ENCODE assay signal across 16 cellular contexts in genomic region chr2:219122197-219122965, GRCh38. TPM values are rescaled to one million over a fixed set of nuclear protein-coding genes. Genes with fewer than 3 reads are reported as not detected.
DNase-seq lines count a peak whose midpoint lies in the region; ATAC-seq and TF ChIP-seq lines count a peak whose summit lies in the region.
"Had no signal": no experiment of that assay in that cellular context is flagged by ENCODE, and none has a peak within 500 bp of the region (broad histone marks: within the 10 kb centered on the region; RNA-seq: fewer than 3 reads in every experiment).

No MANE protein-coding gene starts in this region.

- H4K20me1 ChIP-seq in OCI-LY7 (ENCODE audit: insufficient read depth, low read length) = no peaks in the 10 kb centered on the region

- peak; percentile 43 for ATAC-seq in left lung
- ATAC-seq in HG02642 (IDR thresholded peaks at IDR 0.05; ENCODE audit: poor library complexity, unreplicated experiment) = no peak
- ATAC-seq: heart right ventricle, mucosa of descending colon had no signal

- no peak for TF ChIP-seq EP300 in suprapubic skin (IDR thresholded peaks at IDR 0.05)

- no peaks in the 10 kb centered on the region for H3K79me2 ChIP-seq in OCI-LY7 (ENCODE audit: insufficient read depth, low read depth, low read length)

- H3K4me2 ChIP-seq in OCI-LY7 (ENCODE audit: low read length) = no peak overlapping the region

- no peaks in the 10 kb centered on the region for H3K9me3 ChIP-seq in left lung
- H3K9me3 ChIP-seq in suprapubic skin = no peaks in the 10 kb centered on the region
- no peaks in the 10 kb centered on the region for H3K9me3 ChIP-seq in OCI-LY7 (ENCODE audit: low read length)
- H3K9me3 ChIP-seq: heart right ventricle, mucosa of descending colon, ovary had no signal

- POLR2A ChIA-PET in OCI-LY7 (lab: Charles Lee) = interaction anchor here (0.7 to 0.8 kb wide), 2 partner anchors 13 to 128 kb away, joined by 3 read pairs; no protein-coding TSS in a partner anchor

- no peak overlapping the region for H3K4me3 ChIP-seq in left lung
- no peak overlapping the region for H3K4me3 ChIP-seq in suprapubic skin
- H3K4me3 ChIP-seq in OCI-LY7 (ENCODE audit: low read depth, low read length, poor library complexity, severe bottlenecking) = no peak overlapping the region
- H3K4me3 ChIP-seq: heart right ventricle, mucosa of descending colon, ovary had no signal

- no TSS peak for BruUV-seq in OCI-LY7 (replicated peaks; lab: Mats Ljungman, UMichigan)

- CTCF ChIA-PET in OCI-LY7 (lab: Charles Lee; ENCODE audit: unreplicated experiment) = interaction anchor here (0.8 to 1.6 kb wide), 3 partner anchors 11 to 64 kb away, joined by 3 to 5 read pairs (median 3); no protein-coding TSS in a partner anchor

- 59% methylated on average over 5 of the region's 5 CpGs for WGBS in suprapubic skin

- no peak for TF ChIP-seq POLR2A in suprapubic skin (IDR thresholded peaks at IDR 0.05)

- intact Hi-C loops in left lung (cut with DNase I) = loop anchor here in 1 of 2 donors (10.0 kb wide), 1 partner anchor 68 kb away; no protein-coding TSS in a partner anchor
- intact Hi-C loops in OCI-LY7 (cut with micrococcal nuclease; ENCODE audit: unreplicated experiment) = no loop called here

- H3K27ac ChIP-seq in left lung (peak overlapping the region; percentile 35 to 53), suprapubic skin (peak overlapping the region; percentile 17), OCI-LY7 (ENCODE audit: low read depth, low read length, poor library complexity, severe bottlenecking) (no peak overlapping the region)
- H3K27ac ChIP-seq: heart right ventricle, ovary had no signal

- H3K4me1 ChIP-seq in left lung (peaks cover 16 to 24% of the 10 kb centered on the region in 2 donors), suprapubic skin (peaks cover 37% of the 10 kb centered on the region), OCI-LY7 (ENCODE audit: insufficient read depth, low read length, poor library complexity, severe bottlenecking) (no peaks in the 10 kb centered on the region)

- DNase-seq in OCI-M1 (lab: John Stamatoyannopoulos, UW) (peak; percentile 64), astrocyte of the hippocampus (ENCODE audit: low read depth, low spot score) (peak; percentile 82), left lung (no peak), suprapubic skin (ENCODE audit: low spot score in 2 of 2) (no peak), SW480 (ENCODE audit: low spot score) (no peak), OCI-LY7 (ENCODE audit: low spot score) (no peak)
- DNase-seq: activated CD4-positive, alpha-beta T cell treated with anti-CD3 and anti-CD28 coated beads, Interleukin-2, amount 50 U/mL, for 4 hours; caudate nucleus; effector CD8-positive, alpha-beta T cell; heart right ventricle; mucosa of descending colon; MV-4-11; NCI-H2081; ovary; stimulated activated CD4-positive, alpha-beta T cell treated with anti-CD3 and anti-CD28 coated beads, Interleukin-4, amount 100 ng/mL, for 1 hour had no signal

- TF ChIP-seq CTCF in left lung (IDR thresholded peaks at IDR 0.05) = no peak
- no peak for TF ChIP-seq CTCF in suprapubic skin (IDR thresholded peaks at IDR 0.05)
- no peak for TF ChIP-seq CTCF in OCI-LY7 (conservative IDR thresholded peaks at IDR 0.05; ENCODE audit: low read length)

- H3K27me3 ChIP-seq in left lung (no peaks in the 10 kb centered on the region), suprapubic skin (no peaks in the 10 kb centered on the region)
- H3K27me3 ChIP-seq: heart right ventricle, ovary had no signal

- H3K9me2 ChIP-seq in OCI-LY7 (ENCODE audit: insufficient read depth, low read length) = no peaks in the 10 kb centered on the region

- no peaks in the 10 kb centered on the region for H3K36me3 ChIP-seq in left lung
- no peaks in the 10 kb centered on the region for H3K36me3 ChIP-seq in suprapubic skin
- no peaks in the 10 kb centered on the region for H3K36me3 ChIP-seq in OCI-LY7 (ENCODE audit: insufficient read depth, low read length)
- H3K36me3 ChIP-seq: heart right ventricle, ovary had no signal

- no peak overlapping the region for H2AFZ ChIP-seq in OCI-LY7 (ENCODE audit: low read length)

RNA-seq across cellular contexts. Expression of gene NHEJ1, which starts 38.2 kb away (rescaled TPM):
- total RNA-seq in left lung (10 to 100 TPM; 14.0 to 16.4 TPM), suprapubic skin (10 to 100 TPM; 15.7 to 19.2 (median 18.3) TPM), OCI-LY7 (2022) (12.3 and 14.3 TPM in 2 replicates)
- total RNA-seq in OCI-LY7 (2014; rRNA removed; shearing (Covaris generic)) = 12.7 and 14.9 TPM in 2 replicates

RNA-seq across cellular contexts. Expression of gene SLC23A3, which starts 47.4 kb away (rescaled TPM):
- 1 to 10 TPM; 3.8 to 4.4 TPM for total RNA-seq in left lung
- 10 to 100 TPM in 1 of 4 donors, 1 to 10 TPM in 3; 2.4 to 12.6 (median 3.2) TPM for total RNA-seq in suprapubic skin
- total RNA-seq in OCI-LY7 (2014; rRNA removed; shearing (Covaris generic)) = 2.7 and 4.0 TPM in 2 replicates
- total RNA-seq in OCI-LY7 (2022) = 3.1 and 6.7 TPM in 2 replicates

RNA-seq across cellular contexts. Expression of gene CNPPD1, which starts 54.3 kb away (rescaled TPM):
- total RNA-seq in left lung (10 to 100 TPM; 59.0 to 68.2 TPM), suprapubic skin (10 to 100 TPM; 44.9 to 70.3 (median 53.0) TPM), OCI-LY7 (2022) (67.5 and 68.2 TPM in 2 replicates)
- total RNA-seq in OCI-LY7 (2014; rRNA removed; shearing (Covaris generic)) = 39.2 and 40.1 TPM in 2 replicates

RNA-seq across cellular contexts. Expression of gene RETREG2, which starts 55.7 kb away (rescaled TPM):
- total RNA-seq in left lung (10 to 100 TPM; 84.6 to 85.4 TPM), suprapubic skin (100 to 1,000 TPM in 2 of 4 donors, 10 to 100 TPM in 2; 61.0 to 106 (median 91.9) TPM), OCI-LY7 (2022) (74.6 and 88.2 TPM in 2 replicates)
- 44.9 and 59.1 TPM in 2 replicates for total RNA-seq in OCI-LY7 (2014; rRNA removed; shearing (Covaris generic))

Comparison
In these comparisons a context has a peak if more than half of its experiments do, and no peak if none do; other contexts are left out.
1. DNase-seq: peak in OCI-M1 (single experiment) and astrocyte of the hippocampus (single experiment); none in left lung (0 of 2), suprapubic skin (0 of 2), SW480 (single experiment) and OCI-LY7 (single experiment).